Comparison of ENCODE assay signal across 22 cellular contexts in genomic region chr5:171966964-171967363, GRCh38. TPM values are rescaled to one million over a fixed set of nuclear protein-coding genes. Genes with fewer than 3 reads are reported as not detected.
DNase-seq lines count a peak whose midpoint lies in the region; ATAC-seq, FAIRE-seq and TF ChIP-seq lines count a peak whose summit lies in the region.
"Had no signal": no experiment of that assay in that cellular context is flagged by ENCODE, and none has a peak within 500 bp of the region (broad histone marks: within the 10 kb centered on the region; RNA-seq: fewer than 3 reads in every experiment).

No MANE protein-coding gene starts in this region.

- H3K27me3 Mint-ChIP-seq in IgD-negative memory B cell = no peaks in the 10 kb centered on the region
- no peaks in the 10 kb centered on the region for H3K27me3 Mint-ChIP-seq in stimulated activated naive B cell treated with anti-CD40 and anti-IgM and Interleukin-4, amounts not matched to agents 10 μg/mL and 1 μg/mL and 100 μg/mL, for 72 hours
- H3K27me3 Mint-ChIP-seq: CD4-positive, alpha-beta memory T cell; naive thymus-derived CD4-positive, alpha-beta T cell had no signal

- no peaks in the 10 kb centered on the region for H4K20me1 ChIP-seq in K562 (replicated peaks; ENCODE audit: control insufficient read depth, insufficient read depth, low read length)

- in situ Hi-C loops in K562 (cut with MboI) = no loop called here

- no peak overlapping the region for H4K5ac ChIP-seq in mesendoderm (ENCODE audit: low read length)

- H3K9me1 ChIP-seq in K562 (ENCODE audit: control insufficient read depth, insufficient read depth, low read length) = no peaks in the 10 kb centered on the region

- H3K27ac ChIP-seq in cardiac muscle cell = peak overlapping the region; percentile 55
- H3K27ac ChIP-seq in K562 (ENCODE audit: extremely low read depth, low read depth, low read length) = no peak overlapping the region
- H3K27ac ChIP-seq in mesendoderm (ENCODE audit: low read depth, low read length) = no peak overlapping the region
- H3K27ac ChIP-seq: esophagus squamous epithelium, ovary had no signal

- peaks cover 17% of the 10 kb centered on the region for H3K79me1 ChIP-seq in mesendoderm (ENCODE audit: low read length)

- H2BK15ac ChIP-seq in mesendoderm (replicated peaks; ENCODE audit: low read depth) = no peak overlapping the region

- no peak overlapping the region for H4K8ac ChIP-seq in mesendoderm (ENCODE audit: low read depth, low read length)

- DNase-seq in cardiac muscle cell (ENCODE audit: low read depth in 1 of 2, low spot score in 1 of 2) = no peak
- no peak for DNase-seq in Right ventricle myocardium superior
- no peak for DNase-seq in K562 (ENCODE audit: extremely low read depth in 1 of 4, low spot score in 3 of 4)
- DNase-seq in stimulated activated naive B cell treated with anti-CD40 and anti-IgM and Interleukin-4, amounts not matched to agents 10 μg/mL and 1 μg/mL and 100 μg/mL, for 72 hours = no peak
- no peak for DNase-seq in OCI-M2 (lab: John Stamatoyannopoulos, UW; ENCODE audit: unreplicated experiment)
- DNase-seq in activated effector memory CD4-positive, alpha-beta T cell treated with Interleukin-2 at 50 U/mL for 16 hours = no peak
- no peak for DNase-seq in mesendoderm
- DNase-seq: activated naive CD4-positive, alpha-beta T cell; CD4-positive, alpha-beta memory T cell; effector memory CD4-positive, alpha-beta T cell; esophagus squamous epithelium; H7; kidney glomerular epithelial cell; mammary epithelial cell; naive thymus-derived CD4-positive, alpha-beta T cell; NCI-H1436 treated with DMSO at 0.1 percent for 48 hours; NCI-H526; ovary; sigmoid colon had no signal

- H3K9ac ChIP-seq in K562 (ENCODE audit: insufficient read depth in 1 of 2, low read depth in 2 of 2, low read length in 2 of 2) (no peak overlapping the region), mesendoderm (ENCODE audit: low read length) (no peak overlapping the region)

- intact Hi-C loops in Right ventricle myocardium superior (cut with DNase I) (no loop called here), K562 (cut with micrococcal nuclease) (no loop called here)

- H3K4me3 ChIP-seq in cardiac muscle cell (no peak overlapping the region), K562 (no peak overlapping the region), mesendoderm (ENCODE audit: low read length) (no peak overlapping the region)
- H3K4me3 ChIP-seq: esophagus squamous epithelium, gastroesophageal sphincter, ovary, sigmoid colon had no signal

- H3K4ac ChIP-seq in mesendoderm (ENCODE audit: low read depth, low read length) = no peak overlapping the region

- BruUV-seq in K562 (replicated peaks; lab: Mats Ljungman, UMichigan) = no TSS peak

- no peak for ATAC-seq in Right ventricle myocardium superior (ENCODE audit: poor library complexity)
- ATAC-seq in K562 = no peak
- no peak for ATAC-seq in stimulated activated naive B cell treated with anti-CD40 and anti-IgM and Interleukin-4, amounts not matched to agents 10 μg/mL and 1 μg/mL and 100 μg/mL, for 72 hours (replicated peaks)
- ATAC-seq: activated CD4-positive, CD25-positive, alpha-beta regulatory T cell treated with anti-CD3 and anti-CD28 coated beads, Interleukin-2, amount 50 U/mL, for 24 hours; gastroesophageal sphincter; naive thymus-derived CD4-positive, alpha-beta T cell had no signal

- no peak overlapping the region for H3K23ac ChIP-seq in mesendoderm (ENCODE audit: low read length)

- no peak overlapping the region for H2BK5ac ChIP-seq in mesendoderm (ENCODE audit: low read length)

- peak overlapping the region; percentile 1 to 46 (median 14) for H3K27ac Mint-ChIP-seq in IgD-negative memory B cell
- H3K27ac Mint-ChIP-seq in stimulated activated naive B cell treated with anti-CD40 and anti-IgM and Interleukin-4, amounts not matched to agents 10 μg/mL and 1 μg/mL and 100 μg/mL, for 72 hours = peak overlapping the region; percentile 93

- H2AFZ ChIP-seq in K562 (ENCODE audit: low read depth, low read length) = no peak overlapping the region

- H3K27me3 ChIP-seq in cardiac muscle cell (no peaks in the 10 kb centered on the region), K562 (ENCODE audit: control insufficient read depth in 2 of 2, insufficient read depth in 2 of 2, low read length in 2 of 2) (no peaks in the 10 kb centered on the region), mesendoderm (ENCODE audit: insufficient read depth, low read length, poor library complexity) (no peaks in the 10 kb centered on the region)
- H3K27me3 ChIP-seq: esophagus squamous epithelium, gastroesophageal sphincter, ovary, sigmoid colon had no signal

- WGBS in K562 (ENCODE audit: insufficient coverage, low coverage, missing lambda C conversion rate) = 31% methylated on average over 2 of the region's 2 CpGs
- no CpG with 5 or more reads among the region's 2 CpGs for WGBS in mesendoderm (ENCODE audit: extremely low coverage, insufficient coverage, low lambda C conversion rate)

- H2AK5ac ChIP-seq in mesendoderm (ENCODE audit: low read length) = no peak overlapping the region

- H3K4me1 Mint-ChIP-seq in IgD-negative memory B cell = peaks cover 65 to 70% (median 69%) of the 10 kb centered on the region in 3 donors
- peaks cover 48 to 86% of the 10 kb centered on the region in 2 donors for H3K4me1 Mint-ChIP-seq in stimulated activated naive B cell treated with anti-CD40 and anti-IgM and Interleukin-4, amounts not matched to agents 10 μg/mL and 1 μg/mL and 100 μg/mL, for 72 hours

- CTCF ChIA-PET in K562 (lab: Yijun Ruan, JAX; ENCODE audit: low intra/inter-chr PET ratio) = no interaction called here

- POLR2A ChIA-PET in K562 (lab: Yijun Ruan, JAX) = no interaction called here

- H2BK120ac ChIP-seq in mesendoderm (ENCODE audit: low read depth, low read length) = no peak overlapping the region

- no peaks in the 10 kb centered on the region for H3K9me3 ChIP-seq in cardiac muscle cell (ENCODE audit: low read depth)
- no peaks in the 10 kb centered on the region for H3K9me3 ChIP-seq in K562 (replicated peaks; ENCODE audit: control insufficient read depth, insufficient read depth, low read depth, low read length)
- H3K9me3 ChIP-seq: esophagus squamous epithelium, gastroesophageal sphincter, ovary, sigmoid colon had no signal

- no peak for FAIRE-seq in K562 (lab: Jason Lieb, UNC)

- TF ChIP-seq CTCF in cardiac muscle cell (IDR thresholded peaks at IDR 0.05; ENCODE audit: low read depth, low read length) (no peak), K562 (IDR thresholded peaks at IDR 0.05 in 2 of 3, conservative IDR thresholded peaks at IDR 0.05 in 1 of 3; ENCODE audit: insufficient read depth in 2 of 3, low read depth in 1 of 3, low read length in 3 of 3) (no peak)

- H3K36me3 Mint-ChIP-seq in IgD-negative memory B cell = peaks cover 17% of the 10 kb centered on the region
- peaks cover 48 to 60% of the 10 kb centered on the region in 2 donors for H3K36me3 Mint-ChIP-seq in stimulated activated naive B cell treated with anti-CD40 and anti-IgM and Interleukin-4, amounts not matched to agents 10 μg/mL and 1 μg/mL and 100 μg/mL, for 72 hours

- H3K56ac ChIP-seq in mesendoderm (ENCODE audit: low read length) = no peak overlapping the region

- no peak for TF ChIP-seq RAD21 in K562 (CRISPR knock-in tag; conservative IDR thresholded peaks at IDR 0.05 in 1 of 2, IDR thresholded peaks at IDR 0.05 in 1 of 2)

- peaks cover 0 to 6% (median 1%) of the 10 kb centered on the region in 3 donors for H3K9me3 Mint-ChIP-seq in IgD-negative memory B cell
- H3K9me3 Mint-ChIP-seq in stimulated activated naive B cell treated with anti-CD40 and anti-IgM and Interleukin-4, amounts not matched to agents 10 μg/mL and 1 μg/mL and 100 μg/mL, for 72 hours = peaks cover 9 to 11% of the 10 kb centered on the region in 2 donors

- H3K4me3 Mint-ChIP-seq in IgD-negative memory B cell = no peak overlapping the region
- no peak overlapping the region for H3K4me3 Mint-ChIP-seq in stimulated activated naive B cell treated with anti-CD40 and anti-IgM and Interleukin-4, amounts not matched to agents 10 μg/mL and 1 μg/mL and 100 μg/mL, for 72 hours

- H3K79me2 ChIP-seq in K562 (ENCODE audit: control insufficient read depth, insufficient read depth, low read length) = peaks cover 49% of the 10 kb centered on the region
- H3K79me2 ChIP-seq in mesendoderm (ENCODE audit: control insufficient read depth, insufficient read depth, low read length) = peaks cover 40% of the 10 kb centered on the region

- no peak overlapping the region for H3K18ac ChIP-seq in mesendoderm (ENCODE audit: low read length)

- H3K36me3 ChIP-seq in cardiac muscle cell = no peaks in the 10 kb centered on the region
- no peaks in the 10 kb centered on the region for H3K36me3 ChIP-seq in K562 (ENCODE audit: control insufficient read depth, insufficient read depth, low read length)
- no peaks in the 10 kb centered on the region for H3K36me3 ChIP-seq in mesendoderm (ENCODE audit: control insufficient read depth, insufficient read depth, low read length)
- H3K36me3 ChIP-seq: esophagus squamous epithelium, gastroesophageal sphincter, ovary, sigmoid colon had no signal

- no peak overlapping the region for H3K4me2 ChIP-seq in K562 (ENCODE audit: insufficient read depth, low read length)
- H3K4me2 ChIP-seq in mesendoderm (ENCODE audit: low read length) = no peak overlapping the region

- no peak for TF ChIP-seq EP300 in K562 (IDR thresholded peaks at IDR 0.05; ENCODE audit: low read length)

- peaks cover 17% of the 10 kb centered on the region for H3K4me1 ChIP-seq in cardiac muscle cell (ENCODE audit: low read depth)
- no peaks in the 10 kb centered on the region; a peak in 1 of 5 replicates for H3K4me1 ChIP-seq in K562 (replicated peaks in 1 of 2; ENCODE audit: control insufficient read depth in 2 of 2, insufficient read depth in 2 of 2, low read length in 2 of 2)
- H3K4me1 ChIP-seq in mesendoderm (ENCODE audit: control insufficient read depth, low read depth, low read length) = peaks cover 8% of the 10 kb centered on the region

- no peak for TF ChIP-seq POLR2A in K562 (conservative IDR thresholded peaks at IDR 0.05)

RNA-seq across cellular contexts. Expression of gene FBXW11, which starts 39.5 kb away (rescaled TPM):
- total RNA-seq in cardiac muscle cell = 78.9 and 98.0 TPM in 2 replicates
- polyA plus RNA-seq in cardiac muscle cell = 59.0 and 82.3 TPM in 2 replicates
- total RNA-seq in Right ventricle myocardium superior = 59.3 TPM
- polyA plus RNA-seq in IgD-negative memory B cell = 31.0 TPM
- 27.1 and 32.3 TPM in 2 replicates for total RNA-seq in K562 (2011; cell fraction: chromatin; rRNA removed; ENCODE audit: low replicate concordance)
- 11.7 and 13.2 TPM in 2 replicates for total RNA-seq in K562 (2011; cell fraction: nucleolus; rRNA removed)
- total RNA-seq in K562 (2011; cell fraction: nucleoplasm; rRNA removed) = 22.7 and 34.8 TPM in 2 replicates
- 16.7 and 20.3 TPM in 2 replicates for total RNA-seq in K562 (2014; rRNA removed)
- total RNA-seq in K562 (2014; rRNA removed; fragmentation: Illumina TruSeq; extraction: Trizol) = 27.0 and 27.7 TPM in 2 replicates
- 24.8 and 27.2 TPM in 2 replicates for total RNA-seq in K562 (2015; rRNA removed; fragmentation: Illumina TruSeq; extraction: Trizol)
- 23.6 and 24.0 TPM in 2 replicates for total RNA-seq in K562 (2021)
- polyA plus RNA-seq in K562 (2011; rRNA removed) = 27.3 and 28.6 TPM in 2 replicates
- 17.0 and 22.3 TPM in 2 replicates for polyA plus RNA-seq in K562 (2011; cell fraction: cytosol; rRNA removed)
- polyA plus RNA-seq in K562 (2011; cell fraction: nucleus; rRNA removed) = 31.3 and 33.1 TPM in 2 replicates
- polyA plus RNA-seq in K562 (2012) = 20.0 and 23.4 TPM in 2 replicates
- 20.9 and 24.8 TPM in 2 replicates for polyA plus RNA-seq in K562 (2014; fragmentation: Illumina TruSeq; extraction: Trizol)
- polyA plus RNA-seq in K562 (2014; fragmentation: Nextera tagmentation; extraction: Ambion mirVana) = 1 to 10 TPM; 3.0 to 3.5 TPM
- polyA plus RNA-seq in K562 (2014; rRNA removed) = 13.1 and 15.6 TPM in 2 replicates
- polyA minus RNA-seq in K562 (2011; rRNA and poly(A)+ RNA removed) = 59.5 and 64.2 TPM in 2 replicates
- 24.3 and 34.5 TPM in 2 replicates for polyA minus RNA-seq in K562 (2011; cell fraction: cytosol; rRNA and poly(A)+ RNA removed)
- polyA minus RNA-seq in K562 (2011; cell fraction: nucleus; rRNA and poly(A)+ RNA removed) = 13.2 and 22.0 TPM in 2 replicates
- 19.2 TPM for polyA plus RNA-seq in mesendoderm (2013, experiment 1 of 2)
- polyA plus RNA-seq in mesendoderm (2013, experiment 2 of 2) = 20.2 TPM
